In the genomic region with DNA sequence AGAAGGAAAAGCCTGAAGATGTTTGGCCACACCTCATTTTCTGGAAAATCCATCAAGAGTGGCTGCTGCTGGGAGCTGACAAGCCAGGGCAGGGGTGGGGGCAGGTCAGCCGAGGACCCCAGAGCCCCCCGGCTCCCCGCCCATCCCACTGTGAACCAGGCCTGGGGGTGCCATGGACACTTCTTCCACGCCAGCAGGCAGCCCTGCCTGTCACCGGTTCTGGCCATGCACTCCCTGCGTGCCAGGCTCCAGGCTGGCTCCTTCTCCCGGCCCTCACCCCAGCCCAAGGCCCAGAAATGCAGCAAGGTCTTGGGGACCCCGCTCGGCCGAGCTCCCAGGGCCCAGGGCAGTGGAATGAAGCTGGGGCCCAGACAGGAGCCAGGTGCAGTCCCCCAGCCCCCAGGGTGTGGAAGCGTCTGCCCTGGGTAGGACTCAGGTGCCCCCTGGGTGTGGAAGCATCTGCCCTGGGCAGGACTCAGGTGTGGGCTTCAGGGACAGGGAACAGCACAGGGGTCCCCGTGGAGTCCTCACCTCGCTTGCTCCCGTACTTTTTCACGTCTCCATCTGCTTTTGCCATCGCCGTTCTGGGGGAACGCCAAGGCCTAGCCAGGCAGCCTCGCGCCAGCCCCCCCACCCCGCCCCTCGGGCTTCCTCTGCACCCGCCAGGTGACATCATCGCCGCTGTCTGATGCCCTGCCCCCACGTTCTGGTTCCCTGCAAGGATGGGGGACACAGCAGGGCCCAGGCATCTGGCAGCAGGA, we compare ENCODE assay signal across 2 cellular contexts. TPM values are rescaled to one million over a fixed set of nuclear protein-coding genes. Genes with fewer than 3 reads are reported as not detected.
"Had no signal": no experiment of that assay in that cellular context is flagged by ENCODE, and none has a peak within 500 bp of the region (broad histone marks: within the 10 kb centered on the region; RNA-seq: fewer than 3 reads in every experiment).

No MANE protein-coding gene starts in this region.

RNA-seq across cellular contexts. Expression of a gene that starts 25.3 kb away (rescaled TPM):
- total RNA-seq: naive thymus-derived CD8-positive, alpha-beta T cell; smooth muscle cell had no signal
